24 cellular contexts compared by ENCODE assay signal in genomic region chr10:119775529-119775928, GRCh38. TPM values are rescaled to one million over a fixed set of nuclear protein-coding genes. Genes with fewer than 3 reads are reported as not detected.
DNase-seq lines count a peak whose midpoint lies in the region; ATAC-seq and TF ChIP-seq lines count a peak whose summit lies in the region.
"Had no signal": no experiment of that assay in that cellular context is flagged by ENCODE, and none has a peak within 500 bp of the region (broad histone marks: within the 10 kb centered on the region; RNA-seq: fewer than 3 reads in every experiment).

No MANE protein-coding gene starts in this region.

- TF ChIP-seq POLR2A in gastroesophageal sphincter (IDR thresholded peaks at IDR 0.05), result no peak

- ATAC-seq in activated naive CD4-positive, alpha-beta T cell treated with anti-CD3 and anti-CD28 coated beads, Interleukin-2, amount 50 U/mL, for 72 hours, result peak; percentile 51 to 82
- no peak for ATAC-seq in activated naive CD8-positive, alpha-beta T cell treated with anti-CD3 and anti-CD28 coated beads, Interleukin-2, amount 10 ng/mL, durations not matched to agents 7 days and 5 days (ENCODE audit: low read depth)
- ATAC-seq in stimulated activated naive B cell treated with anti-CD40 and anti-IgM and Interleukin-4, amounts not matched to agents 10 μg/mL and 1 μg/mL and 100 μg/mL, for 72 hours (replicated peaks), result peak in 1 of 2 donors; percentile 58
- ATAC-seq in gastroesophageal sphincter, result no peak
- ATAC-seq: GM23338, HepG2, Panc1 had no signal

- H3K4me3 ChIP-seq in gastroesophageal sphincter, result no peak overlapping the region
- H3K4me3 ChIP-seq: GM23338, HAP-1 had no signal

- no peaks in the 10 kb centered on the region for H3K9me3 Mint-ChIP-seq in activated naive CD4-positive, alpha-beta T cell treated with anti-CD3 and anti-CD28 coated beads, Interleukin-2, amount 50 U/mL, for 72 hours
- no peaks in the 10 kb centered on the region for H3K9me3 Mint-ChIP-seq in activated naive CD4-positive, alpha-beta T cell treated with anti-CD3 and anti-CD28 coated beads, Interleukin-2, amount 10 ng/mL, durations not matched to agents 7 days and 5 days
- H3K9me3 Mint-ChIP-seq in HFFc6, result no peaks in the 10 kb centered on the region
- H3K9me3 Mint-ChIP-seq in activated naive CD8-positive, alpha-beta T cell treated with anti-CD3 and anti-CD28 coated beads, Interleukin-2, amount 10 ng/mL, durations not matched to agents 7 days and 5 days, result no peaks in the 10 kb centered on the region
- H3K9me3 Mint-ChIP-seq in stimulated activated naive B cell treated with anti-CD40 and anti-IgM and Interleukin-4, amounts not matched to agents 10 μg/mL and 1 μg/mL and 100 μg/mL, for 72 hours, result no peaks in the 10 kb centered on the region
- H3K9me3 Mint-ChIP-seq: CD4-positive, CD25-positive, alpha-beta regulatory T cell; GM23338 had no signal

- WGBS in gastroesophageal sphincter (ENCODE audit: low coverage in 1 of 2), 2 donors, result 81 to 100% methylated on average over 1 of the region's 1 CpG

- no peaks in the 10 kb centered on the region for H3K36me3 ChIP-seq in gastroesophageal sphincter
- H3K36me3 ChIP-seq: HAP-1 had no signal

- no peak overlapping the region for H3K4me3 Mint-ChIP-seq in activated naive CD4-positive, alpha-beta T cell treated with anti-CD3 and anti-CD28 coated beads, Interleukin-2, amount 10 ng/mL, durations not matched to agents 7 days and 5 days
- H3K4me3 Mint-ChIP-seq in HFFc6, result no peak overlapping the region
- H3K4me3 Mint-ChIP-seq in activated naive CD8-positive, alpha-beta T cell treated with anti-CD3 and anti-CD28 coated beads, Interleukin-2, amount 10 ng/mL, durations not matched to agents 7 days and 5 days, result no peak overlapping the region
- H3K4me3 Mint-ChIP-seq in stimulated activated naive B cell treated with anti-CD40 and anti-IgM and Interleukin-4, amounts not matched to agents 10 μg/mL and 1 μg/mL and 100 μg/mL, for 72 hours, result no peak overlapping the region
- H3K4me3 Mint-ChIP-seq: CD4-positive, CD25-positive, alpha-beta regulatory T cell; GM23338 had no signal

- TF ChIP-seq EP300 in gastroesophageal sphincter (IDR thresholded peaks at IDR 0.05), result no peak

- CTCF ChIA-PET in activated naive CD4-positive, alpha-beta T cell treated with anti-CD3 and anti-CD28 coated beads, Interleukin-2, amount 10 ng/mL, durations not matched to agents 7 days and 5 days (lab: Charles Lee), result no interaction called here

- POLR2A ChIA-PET in activated naive CD8-positive, alpha-beta T cell treated with anti-CD3 and anti-CD28 coated beads, Interleukin-2, amount 10 ng/mL, durations not matched to agents 7 days and 5 days (lab: Charles Lee), result no interaction called here

- no peak for TF ChIP-seq CTCF in HFFc6 (IDR thresholded peaks at IDR 0.05)
- TF ChIP-seq CTCF in gastroesophageal sphincter (IDR thresholded peaks at IDR 0.05), result no peak

- H3K27ac Mint-ChIP-seq in activated naive CD4-positive, alpha-beta T cell treated with anti-CD3 and anti-CD28 coated beads, Interleukin-2, amount 50 U/mL, for 72 hours, result peak overlapping the region in 1 of 2 donors; percentile 5
- no peak overlapping the region for H3K27ac Mint-ChIP-seq in activated naive CD4-positive, alpha-beta T cell treated with anti-CD3 and anti-CD28 coated beads, Interleukin-2, amount 10 ng/mL, durations not matched to agents 7 days and 5 days
- peak overlapping the region; percentile 4 for H3K27ac Mint-ChIP-seq in HFFc6
- peak overlapping the region; percentile 4 for H3K27ac Mint-ChIP-seq in activated naive CD8-positive, alpha-beta T cell treated with anti-CD3 and anti-CD28 coated beads, Interleukin-2, amount 10 ng/mL, durations not matched to agents 7 days and 5 days
- H3K27ac Mint-ChIP-seq in stimulated activated naive B cell treated with anti-CD40 and anti-IgM and Interleukin-4, amounts not matched to agents 10 μg/mL and 1 μg/mL and 100 μg/mL, for 72 hours, result peak overlapping the region; percentile 31
- H3K27ac Mint-ChIP-seq: CD4-positive, CD25-positive, alpha-beta regulatory T cell; GM23338 had no signal

- H3K27me3 Mint-ChIP-seq in activated naive CD4-positive, alpha-beta T cell treated with anti-CD3 and anti-CD28 coated beads, Interleukin-2, amount 10 ng/mL, durations not matched to agents 7 days and 5 days, result no peaks in the 10 kb centered on the region
- no peaks in the 10 kb centered on the region; the same call in 1 of the 2 replicates for H3K27me3 Mint-ChIP-seq in HFFc6 (ENCODE audit: insufficient read depth)
- no peaks in the 10 kb centered on the region for H3K27me3 Mint-ChIP-seq in activated naive CD8-positive, alpha-beta T cell treated with anti-CD3 and anti-CD28 coated beads, Interleukin-2, amount 10 ng/mL, durations not matched to agents 7 days and 5 days
- no peaks in the 10 kb centered on the region for H3K27me3 Mint-ChIP-seq in stimulated activated naive B cell treated with anti-CD40 and anti-IgM and Interleukin-4, amounts not matched to agents 10 μg/mL and 1 μg/mL and 100 μg/mL, for 72 hours
- H3K27me3 Mint-ChIP-seq: CD4-positive, CD25-positive, alpha-beta regulatory T cell had no signal

- no peak for DNase-seq in activated naive CD4-positive, alpha-beta T cell treated with anti-CD3 and anti-CD28 coated beads, Interleukin-2, amount 50 U/mL, for 72 hours (ENCODE audit: low spot score in 2 of 2)
- DNase-seq in activated naive CD4-positive, alpha-beta T cell treated with anti-CD3 and anti-CD28 coated beads, Interleukin-2, amount 10 ng/mL, durations not matched to agents 7 days and 5 days, result no peak
- DNase-seq in HFFc6 (no peak), NCI-H146 treated with DMSO at 0.1 percent for 48 hours (lab: John Stamatoyannopoulos, UW; ENCODE audit: unreplicated experiment) (no peak)
- no peak for DNase-seq in activated naive CD8-positive, alpha-beta T cell treated with anti-CD3 and anti-CD28 coated beads, Interleukin-2, amount 10 ng/mL, durations not matched to agents 7 days and 5 days
- DNase-seq in stimulated activated naive B cell treated with anti-CD40 and anti-IgM and Interleukin-4, amounts not matched to agents 10 μg/mL and 1 μg/mL and 100 μg/mL, for 72 hours, result no peak
- DNase-seq: CD4-positive, CD25-positive, alpha-beta regulatory T cell; COR-L47; DND-41; KBM-7; NCI-H1092 treated with DMSO at 0.1 percent for 48 hours; NCI-H1436 treated with DMSO at 0.1 percent for 48 hours; NCI-H2029; NCI-H226; NCI-H524; NCI-H774; NK-92 treated with Interleukin-12 subunit alpha and Interleukin-12 subunit beta, amount 100 ng/mL, for 24 hours; SIG-M5 had no signal

- H3K4me1 Mint-ChIP-seq in activated naive CD4-positive, alpha-beta T cell treated with anti-CD3 and anti-CD28 coated beads, Interleukin-2, amount 10 ng/mL, durations not matched to agents 7 days and 5 days, result no peaks in the 10 kb centered on the region
- peaks cover 53% of the 10 kb centered on the region for H3K4me1 Mint-ChIP-seq in HFFc6 (ENCODE audit: low read depth)
- H3K4me1 Mint-ChIP-seq in activated naive CD8-positive, alpha-beta T cell treated with anti-CD3 and anti-CD28 coated beads, Interleukin-2, amount 10 ng/mL, durations not matched to agents 7 days and 5 days, result peaks cover 3% of the 10 kb centered on the region
- H3K4me1 Mint-ChIP-seq in stimulated activated naive B cell treated with anti-CD40 and anti-IgM and Interleukin-4, amounts not matched to agents 10 μg/mL and 1 μg/mL and 100 μg/mL, for 72 hours, result peaks cover 18 to 24% of the 10 kb centered on the region in 2 donors
- H3K4me1 Mint-ChIP-seq: GM23338 had no signal

- no peaks in the 10 kb centered on the region for H3K27me3 ChIP-seq in gastroesophageal sphincter

- no peaks in the 10 kb centered on the region for H3K9me3 ChIP-seq in gastroesophageal sphincter
- H3K9me3 ChIP-seq: HAP-1 had no signal

- H3K4me1 ChIP-seq in gastroesophageal sphincter, result peaks cover 0 to 7% (median 4%) of the 10 kb centered on the region in 3 donors
- H3K4me1 ChIP-seq: HAP-1 had no signal

- H3K27ac ChIP-seq in gastroesophageal sphincter, result no peak overlapping the region
- H3K27ac ChIP-seq: HL-60 had no signal

- H3K36me3 Mint-ChIP-seq in activated naive CD4-positive, alpha-beta T cell treated with anti-CD3 and anti-CD28 coated beads, Interleukin-2, amount 50 U/mL, for 72 hours, result peaks cover 0 to 6% of the 10 kb centered on the region in 2 donors
- H3K36me3 Mint-ChIP-seq in activated naive CD4-positive, alpha-beta T cell treated with anti-CD3 and anti-CD28 coated beads, Interleukin-2, amount 10 ng/mL, durations not matched to agents 7 days and 5 days, result no peaks in the 10 kb centered on the region
- peaks cover 5% of the 10 kb centered on the region; the same call in 1 of the 2 replicates for H3K36me3 Mint-ChIP-seq in HFFc6 (ENCODE audit: low read depth)
- H3K36me3 Mint-ChIP-seq in activated naive CD8-positive, alpha-beta T cell treated with anti-CD3 and anti-CD28 coated beads, Interleukin-2, amount 10 ng/mL, durations not matched to agents 7 days and 5 days, result peaks cover 4% of the 10 kb centered on the region
- H3K36me3 Mint-ChIP-seq in stimulated activated naive B cell treated with anti-CD40 and anti-IgM and Interleukin-4, amounts not matched to agents 10 μg/mL and 1 μg/mL and 100 μg/mL, for 72 hours, result peaks cover 21 to 42% of the 10 kb centered on the region in 2 donors

RNA-seq across cellular contexts. Expression of gene INPP5F, which starts 49.7 kb away (rescaled TPM):
- total RNA-seq in activated naive CD4-positive, alpha-beta T cell treated with anti-CD3 and anti-CD28 coated beads, Interleukin-2, amount 50 U/mL, for 72 hours, result 10 to 100 TPM; 23.0 to 27.3 TPM
- 10 to 100 TPM in 5 of 6 experiments, 1 to 10 TPM in 1; 8.7 to 12.8 (median 12.5) TPM for total RNA-seq in HFFc6 (2021; fragmentation: NEBNext Ultra II Directional; extraction: Animal tissue kit (Norgen Biotek cat#: 25700))
- 10 to 100 TPM; 12.2 to 13.5 TPM for total RNA-seq in activated naive CD8-positive, alpha-beta T cell treated with anti-CD3 and anti-CD28 coated beads, Interleukin-2, amount 10 ng/mL, durations not matched to agents 7 days and 5 days
- total RNA-seq in gastroesophageal sphincter, result 10 to 100 TPM; 17.1 to 26.9 (median 24.0) TPM

Comparison
In these comparisons a context has a peak if more than half of its experiments do, and no peak if none do; other contexts are left out.
1. ATAC-seq: peak in activated naive CD4-positive, alpha-beta T cell treated with anti-CD3 and anti-CD28 coated beads, Interleukin-2, amount 50 U/mL, for 72 hours (2 of 2); none in activated naive CD8-positive, alpha-beta T cell treated with anti-CD3 and anti-CD28 coated beads, Interleukin-2, amount 10 ng/mL, durations not matched to agents 7 days and 5 days (single experiment) and gastroesophageal sphincter (single experiment).